Comparison of ENCODE assay signal across 13 cellular contexts in the genomic region with DNA sequence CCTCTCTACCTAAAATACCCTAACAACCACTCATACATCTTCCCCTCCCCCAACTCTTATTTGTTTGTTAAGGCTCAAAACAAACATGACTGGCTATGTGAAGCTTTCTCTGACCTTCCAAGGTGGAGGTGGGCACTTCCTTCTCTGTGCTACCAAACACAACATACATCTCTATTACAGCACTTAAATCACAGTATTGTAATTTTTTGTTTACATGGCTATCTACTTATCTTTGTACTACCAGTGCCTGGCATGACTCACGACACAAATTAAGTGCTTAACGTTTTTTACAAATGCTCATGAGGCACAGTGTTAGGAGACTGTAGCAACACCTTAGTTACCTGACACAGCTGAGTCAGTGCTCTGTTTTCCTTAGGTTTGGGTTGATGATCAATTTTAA. TPM values are rescaled to one million over a fixed set of nuclear protein-coding genes. Genes with fewer than 3 reads are reported as not detected.
A peak's percentile ranks its signal among the peaks of the same experiment; 100 is the strongest.
DNase-seq lines count a peak whose midpoint lies in the region; ATAC-seq and TF ChIP-seq lines count a peak whose summit lies in the region.
"Had no signal": no experiment of that assay in that cellular context is flagged by ENCODE, and none has a peak within 500 bp of the region (broad histone marks: within the 10 kb centered on the region; RNA-seq: fewer than 3 reads in every experiment).

No MANE protein-coding gene starts in this region.

- no peaks in the 10 kb centered on the region for H3K36me3 ChIP-seq in mesenchymal stem cell (ENCODE audit: control insufficient read depth in 1 of 2, insufficient read depth in 2 of 2, low read depth in 1 of 2, low read length in 2 of 2)
- H3K36me3 ChIP-seq in transverse colon = no peaks in the 10 kb centered on the region
- H3K36me3 ChIP-seq: esophagus muscularis mucosa had no signal

- no peak for TF ChIP-seq POLR2A in transverse colon (IDR thresholded peaks at IDR 0.05)

- DNase-seq in ELR (ENCODE audit: low read depth) = peak; percentile 19
- DNase-seq in NCI-H146 (lab: John Stamatoyannopoulos, UW) = peak; percentile 55
- DNase-seq in amniotic epithelial cell (ENCODE audit: low read depth) = peak; percentile 81
- peak; percentile 69 for DNase-seq in mesenchymal stem cell
- DNase-seq in epidermal melanocyte (ENCODE audit: insufficient read length, low spot score) = no peak
- DNase-seq in transverse colon = no peak
- DNase-seq: activated CD4-positive, alpha-beta T cell treated with anti-CD3 and anti-CD28 coated beads, Interleukin-2, amount 50 U/mL, for 1 hour; CD4-positive, alpha-beta T cell; central memory CD4-positive, alpha-beta T cell had no signal

- no peak overlapping the region for H3K4ac ChIP-seq in mesenchymal stem cell (ENCODE audit: low read depth in 1 of 2, low read length in 2 of 2)

- no peak for TF ChIP-seq CTCF in transverse colon (IDR thresholded peaks at IDR 0.05)

- no peak overlapping the region for H3K23ac ChIP-seq in mesenchymal stem cell (ENCODE audit: low read length in 2 of 2)

- H4K91ac ChIP-seq in mesenchymal stem cell (ENCODE audit: low read length) = no peak overlapping the region

- H3K4me1 ChIP-seq in mesenchymal stem cell (ENCODE audit: control insufficient read depth, insufficient read depth, low read depth, low read length) (peaks cover 4% of the 10 kb centered on the region), transverse colon (no peaks in the 10 kb centered on the region)

- intact Hi-C loops in transverse colon (cut with DNase I; ENCODE audit: low total_unique reads) = no loop called here

- no peak overlapping the region for H4K8ac ChIP-seq in mesenchymal stem cell (ENCODE audit: low read length)

- 19% methylated on average over 2 of the region's 2 CpGs for WGBS in mesenchymal stem cell
- WGBS in transverse colon (ENCODE audit: low coverage in 1 of 2), 2 donors = 32 to 41% methylated on average over 2 of the region's 2 CpGs

- H3K9me3 ChIP-seq in mesenchymal stem cell (ENCODE audit: control insufficient read depth, low read length) (no peaks in the 10 kb centered on the region), transverse colon (no peaks in the 10 kb centered on the region)
- H3K9me3 ChIP-seq: esophagus muscularis mucosa had no signal

- no peaks in the 10 kb centered on the region for H3K27me3 ChIP-seq in mesenchymal stem cell (ENCODE audit: control insufficient read depth in 1 of 2, insufficient read depth in 1 of 2, low read length in 2 of 2)
- H3K27me3 ChIP-seq in transverse colon = no peaks in the 10 kb centered on the region
- H3K27me3 ChIP-seq: esophagus muscularis mucosa had no signal

- no peak overlapping the region for H2BK5ac ChIP-seq in mesenchymal stem cell (ENCODE audit: low read depth, low read length, poor library complexity, severe bottlenecking)

- H2AK5ac ChIP-seq in mesenchymal stem cell (ENCODE audit: low read length, severe bottlenecking) = no peak overlapping the region

- H3K79me1 ChIP-seq in mesenchymal stem cell (replicated peaks; ENCODE audit: low read length, poor library complexity, severe bottlenecking) = peaks cover 16% of the 10 kb centered on the region

- H2AFZ ChIP-seq in mesenchymal stem cell (ENCODE audit: low read depth, low read length) = no peak overlapping the region

- no peak overlapping the region for H2BK120ac ChIP-seq in mesenchymal stem cell (ENCODE audit: low read depth, low read length)

- no peak overlapping the region for H2BK12ac ChIP-seq in mesenchymal stem cell (ENCODE audit: low read length in 2 of 2)

- peak overlapping the region in 1 of 2 experiments; percentile 48 for H3K18ac ChIP-seq in mesenchymal stem cell (ENCODE audit: low read depth in 1 of 2, low read length in 2 of 2)

- no peak overlapping the region for H3K4me2 ChIP-seq in mesenchymal stem cell (ENCODE audit: low read length, poor library complexity, severe bottlenecking)

- no peak for TF ChIP-seq EP300 in transverse colon (IDR thresholded peaks at IDR 0.05; ENCODE audit: low read depth)

- ATAC-seq in HG02840 (IDR thresholded peaks at IDR 0.05; ENCODE audit: low FRiP score, unreplicated experiment) (no peak), HG02973 (IDR thresholded peaks at IDR 0.05; ENCODE audit: unreplicated experiment) (no peak)
- ATAC-seq: sciatic nerve had no signal

- no peak overlapping the region for H2BK15ac ChIP-seq in mesenchymal stem cell (ENCODE audit: low read depth, poor library complexity, severe bottlenecking)

- in situ Hi-C loops in transverse colon (cut with MboI; ENCODE audit: low pct_ligation_motif_present in 1 of 4, low pct_unique_long_range_greater_than_20kb in 1 of 4, low sequenced_read_pairs in 3 of 4) = no loop called here

- H3K14ac ChIP-seq in mesenchymal stem cell (ENCODE audit: low read length in 2 of 2) = no peak overlapping the region

- H3K4me3 ChIP-seq in mesenchymal stem cell (ENCODE audit: insufficient read depth in 1 of 2, low read depth in 1 of 2, low read length in 2 of 2) = no peak overlapping the region
- no peak overlapping the region for H3K4me3 ChIP-seq in transverse colon
- H3K4me3 ChIP-seq: esophagus muscularis mucosa had no signal

- no peak overlapping the region for H3K9ac ChIP-seq in mesenchymal stem cell (ENCODE audit: low read length)

- no peak overlapping the region for H3K27ac ChIP-seq in mesenchymal stem cell (ENCODE audit: low read length, poor library complexity, severe bottlenecking)
- H3K27ac ChIP-seq in transverse colon = no peak overlapping the region

RNA-seq across cellular contexts. Expression of a gene that starts 18.6 kb away (rescaled TPM):
- 23.2 TPM for polyA plus RNA-seq in mesenchymal stem cell (2013, experiment 1 of 2)
- 20.9 TPM for polyA plus RNA-seq in mesenchymal stem cell (2013, experiment 2 of 2)
- 10 to 100 TPM in 1 of 4 donors, 1 to 10 TPM in 2, not detected in 1; 3.3 to 73.2 (median 4.0) TPM for total RNA-seq in transverse colon

Comparison
In these comparisons a context has a peak if more than half of its experiments do, and no peak if none do; other contexts are left out.
1. DNase-seq: peak in ELR (single experiment), NCI-H146 (single experiment), amniotic epithelial cell (single experiment) and mesenchymal stem cell (single experiment); none in epidermal melanocyte (single experiment) and transverse colon (single experiment).